In the genomic region with DNA sequence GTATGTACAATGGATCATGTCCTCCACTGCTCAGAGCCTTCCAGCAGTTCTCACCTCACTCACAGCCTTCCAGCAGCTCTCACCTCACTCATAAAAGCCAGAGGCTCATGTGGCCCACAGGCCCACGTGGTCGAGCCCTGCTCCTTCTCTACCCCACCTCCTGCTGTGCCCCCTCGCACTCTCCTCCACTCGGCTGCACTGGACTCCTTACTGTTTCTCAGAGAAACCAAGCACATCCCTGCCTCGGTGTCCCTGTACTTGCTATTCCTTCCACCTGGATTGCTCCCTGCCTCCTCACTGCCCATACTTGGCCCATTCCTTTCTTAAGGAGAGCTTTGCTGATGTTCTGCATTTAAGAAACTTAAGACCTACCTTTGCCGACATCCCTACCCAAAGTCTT, we compare ENCODE assay signal across 24 cellular contexts.
DNase-seq lines count a peak whose midpoint lies in the region; ATAC-seq and TF ChIP-seq lines count a peak whose summit lies in the region.
"Had no signal": no experiment of that assay in that cellular context is flagged by ENCODE, and none has a peak within 500 bp of the region (broad histone marks: within the 10 kb centered on the region; RNA-seq: fewer than 3 reads in every experiment).

No MANE protein-coding gene starts in this region.

- peaks cover 4% of the 10 kb centered on the region for H3K27me3 Mint-ChIP-seq in dendritic cell treated with granulocyte-macrophage colony-stimulating factor and Interleukin-4, amounts not matched to agents 40 ng/mL and 50 ng/mL, for 4 days
- peaks cover 3% of the 10 kb centered on the region for H3K27me3 Mint-ChIP-seq in nephron progenitor cell (ENCODE audit: low read depth, poor library complexity)
- H3K27me3 Mint-ChIP-seq: B cell had no signal

- DNase-seq in breast epithelium (ENCODE audit: low spot score in 2 of 2) (no peak), nephron progenitor cell (no peak), sigmoid colon (peak; percentile 36), NCI-H510A (lab: John Stamatoyannopoulos, UW) (no peak)
- no peak for DNase-seq in activated CD4-positive, alpha-beta T cell treated with anti-CD3 and anti-CD28 coated beads, Interleukin-2, amount 50 U/mL, for 4 hours
- DNase-seq: Caco-2; CD8-positive, alpha-beta T cell; DMS 273 treated with DMSO at 0.1 percent for 48 hours; DMS79; EL; GF-D8; GOT3; HCEC 1CT; Karpas-422; MG63; NCI-H2029 treated with DMSO at 0.1 percent for 48 hours; NCI-H2227 treated with DMSO at 0.1 percent for 48 hours; NCI-H69; SHP77 had no signal

- TF ChIP-seq POLR2A in breast epithelium (IDR thresholded peaks at IDR 0.05) (no peak), sigmoid colon (IDR thresholded peaks at IDR 0.05) (no peak)

- peaks cover 8% of the 10 kb centered on the region for H3K9me3 Mint-ChIP-seq in dendritic cell treated with granulocyte-macrophage colony-stimulating factor and Interleukin-4, amounts not matched to agents 40 ng/mL and 50 ng/mL, for 4 days
- H3K9me3 Mint-ChIP-seq in nephron progenitor cell: peaks cover 26% of the 10 kb centered on the region
- H3K9me3 Mint-ChIP-seq: CD8-positive, alpha-beta T cell had no signal

- no peaks in the 10 kb centered on the region for H3K36me3 Mint-ChIP-seq in dendritic cell treated with granulocyte-macrophage colony-stimulating factor and Interleukin-4, amounts not matched to agents 40 ng/mL and 50 ng/mL, for 4 days (ENCODE audit: low read depth)
- H3K36me3 Mint-ChIP-seq in nephron progenitor cell (ENCODE audit: low read depth): peaks cover 26% of the 10 kb centered on the region
- H3K36me3 Mint-ChIP-seq: CD8-positive, alpha-beta T cell had no signal

- intact Hi-C loops in breast epithelium (cut with DNase I; ENCODE audit: low total_unique reads): no loop called here
- intact Hi-C loops in dendritic cell treated with granulocyte-macrophage colony-stimulating factor and Interleukin-4, amounts not matched to agents 40 ng/mL and 50 ng/mL, for 4 days (cut with micrococcal nuclease): no loop called here
- intact Hi-C loops in sigmoid colon (cut with DNase I): no loop called here

- H3K27me3 ChIP-seq in breast epithelium (no peaks in the 10 kb centered on the region), sigmoid colon (no peaks in the 10 kb centered on the region)
- H3K27me3 ChIP-seq: MG63 had no signal

- H3K4me3 ChIP-seq in breast epithelium: no peak overlapping the region
- no peak overlapping the region for H3K4me3 ChIP-seq in sigmoid colon
- H3K4me3 ChIP-seq: MG63 had no signal

- WGBS in sigmoid colon, 2 donors: 93 to 95% methylated on average over 6 of the region's 6 CpGs

- H3K4me1 ChIP-seq in breast epithelium (peaks cover 0 to 15% of the 10 kb centered on the region in 2 donors), sigmoid colon (peaks cover 0 to 42% (median 22%) of the 10 kb centered on the region in 4 donors)

- no peaks in the 10 kb centered on the region for H3K36me3 ChIP-seq in breast epithelium
- H3K36me3 ChIP-seq in sigmoid colon: no peaks in the 10 kb centered on the region
- H3K36me3 ChIP-seq: MG63 had no signal

- H3K9me3 ChIP-seq in breast epithelium: no peaks in the 10 kb centered on the region
- no peaks in the 10 kb centered on the region for H3K9me3 ChIP-seq in sigmoid colon
- H3K9me3 ChIP-seq: Caco-2, MG63 had no signal

- H3K27ac ChIP-seq in breast epithelium: peak overlapping the region; percentile 15 to 87
- no peak overlapping the region for H3K27ac ChIP-seq in sigmoid colon
- H3K27ac ChIP-seq: C4-2B, HL-60 had no signal

- no peak overlapping the region for H3K4me3 Mint-ChIP-seq in dendritic cell treated with granulocyte-macrophage colony-stimulating factor and Interleukin-4, amounts not matched to agents 40 ng/mL and 50 ng/mL, for 4 days
- no peak overlapping the region for H3K4me3 Mint-ChIP-seq in nephron progenitor cell
- H3K4me3 Mint-ChIP-seq: B cell; CD8-positive, alpha-beta T cell had no signal

- no peak for TF ChIP-seq EP300 in sigmoid colon (IDR thresholded peaks at IDR 0.05)

- ATAC-seq in HG02973 (IDR thresholded peaks at IDR 0.05; ENCODE audit: unreplicated experiment): no peak
- ATAC-seq: CD8-positive, alpha-beta T cell had no signal

- H3K4me1 Mint-ChIP-seq in dendritic cell treated with granulocyte-macrophage colony-stimulating factor and Interleukin-4, amounts not matched to agents 40 ng/mL and 50 ng/mL, for 4 days (ENCODE audit: low read depth): peaks cover 84% of the 10 kb centered on the region
- H3K4me1 Mint-ChIP-seq in nephron progenitor cell: peaks cover 81% of the 10 kb centered on the region
- H3K4me1 Mint-ChIP-seq: B cell had no signal

- TF ChIP-seq CTCF in breast epithelium (IDR thresholded peaks at IDR 0.05) (no peak), nephron progenitor cell (IDR thresholded peaks at IDR 0.05) (no peak), sigmoid colon (IDR thresholded peaks at IDR 0.05) (no peak)

- peak overlapping the region; percentile 67 for H3K27ac Mint-ChIP-seq in dendritic cell treated with granulocyte-macrophage colony-stimulating factor and Interleukin-4, amounts not matched to agents 40 ng/mL and 50 ng/mL, for 4 days
- H3K27ac Mint-ChIP-seq in nephron progenitor cell: peak overlapping the region; percentile 14
- H3K27ac Mint-ChIP-seq: B cell; CD8-positive, alpha-beta T cell had no signal

Comparison
In these comparisons a context has a peak if more than half of its experiments do, and no peak if none do; other contexts are left out.
1. H3K27ac ChIP-seq: peak in breast epithelium (2 of 2); none in sigmoid colon (0 of 4).